Comparison of ENCODE assay signal across 26 cellular contexts in the genomic region with DNA sequence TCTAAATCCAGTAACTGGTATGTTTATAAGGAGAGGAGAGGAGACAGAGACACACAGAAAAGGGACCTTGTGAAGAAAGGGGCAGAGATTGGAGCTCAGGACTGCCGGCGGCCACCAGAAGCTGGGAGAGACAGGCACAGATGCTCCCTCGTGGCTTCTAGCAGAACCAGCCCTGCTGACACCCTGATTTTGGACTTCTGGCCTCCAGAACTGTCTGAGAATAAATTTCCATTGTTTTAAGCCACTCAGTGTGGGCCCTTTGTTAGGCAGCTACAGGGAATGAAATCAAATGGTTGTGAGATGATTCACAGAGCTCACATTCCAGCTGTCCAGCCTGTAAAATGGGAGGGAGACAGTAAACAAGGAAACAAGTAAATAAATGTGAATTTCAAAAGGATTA. TPM values are rescaled to one million over a fixed set of nuclear protein-coding genes. Genes with fewer than 3 reads are reported as not detected.
"Had no signal": no experiment of that assay in that cellular context is flagged by ENCODE, and none has a peak within 500 bp of the region (broad histone marks: within the 10 kb centered on the region; RNA-seq: fewer than 3 reads in every experiment).

No MANE protein-coding gene starts in this region.

- H3K4me1 ChIP-seq: psoas muscle, tibial artery had no signal

- H3K27me3 Mint-ChIP-seq: activated T-cell treated with anti-CD3 and anti-CD28 coated beads, Interleukin-2, amount 50 U/mL, for 24 hours had no signal

- H3K36me3 Mint-ChIP-seq: activated naive CD8-positive, alpha-beta T cell had no signal

- H3K36me3 ChIP-seq: tibial artery had no signal

- H3K27me3 ChIP-seq: tibial artery had no signal

- H3K4me1 Mint-ChIP-seq: WTC11 had no signal

- ATAC-seq: left ventricle myocardium superior; psoas muscle; right cardiac atrium; stimulated activated naive CD8-positive, alpha-beta T cell treated with anti-CD3 and anti-CD28 coated beads, Interleukin-15, Interleukin-2, amounts not matched to agents 100 U/mL and 50 U/mL, for 24 hours; WTC11 had no signal

- H3K27ac ChIP-seq: coronary artery, psoas muscle, tibial artery had no signal

- H3K27ac Mint-ChIP-seq: activated naive CD8-positive, alpha-beta T cell; activated T-cell treated with anti-CD3 and anti-CD28 coated beads, Interleukin-2, amount 50 U/mL, for 24 hours; activated T-helper 2 cell treated with anti-CD3 and anti-CD28 coated beads, Interferon-gamma antibody, Interleukin-2, Interleukin-4, amounts not matched to agents 10 μg/mL and 5 μg/mL and 100 μg/mL, durations not matched to agents 14 hours and 24 hours and 36 hours; T-helper 1 cell treated with Interleukin-12 subunit alpha and Interleukin-12 subunit beta and Interleukin-4 antibody, amounts not matched to agents 30 μg/mL and 1 μg/mL, for 36 hours; WTC11 had no signal

- DNase-seq: activated CD4-positive, alpha-beta T cell treated with anti-CD3 and anti-CD28 coated beads, Interleukin-2, amount 50 U/mL, for 4 hours; activated CD8-positive, alpha-beta memory T cell treated with anti-CD3 and anti-CD28 coated beads for 24 hours; activated CD8-positive, alpha-beta memory T cell treated with anti-CD3 and anti-CD28 coated beads, Interleukin-2, amount 50 U/mL, for 4 hours; activated naive CD4-positive, alpha-beta T cell; activated T-cell treated with anti-CD3 and anti-CD28 coated beads, Interleukin-2, amount 50 U/mL, for 24 hours; cerebellar nuclear complex; hippocampal formation; left ventricle myocardium superior; mammary epithelial cell; psoas muscle; right cardiac atrium; stimulated activated CD4-positive, alpha-beta T cell treated with anti-CD3 and anti-CD28 coated beads, Interleukin-12 subunit alpha, Interleukin-12 subunit beta, amount 100 ng/mL, for 4 hours; stimulated activated CD4-positive, alpha-beta T cell treated with anti-CD3 and anti-CD28 coated beads, Interleukin-4, amount 100 ng/mL, for 4 hours; stimulated activated naive CD8-positive, alpha-beta T cell treated with anti-CD3 and anti-CD28 coated beads, Interleukin-15, Interleukin-2, amounts not matched to agents 100 U/mL and 50 U/mL, for 24 hours; T1000; tibial artery had no signal

- H3K4me3 ChIP-seq: coronary artery, psoas muscle, tibial artery had no signal

- H3K9me3 ChIP-seq: psoas muscle had no signal

- H3K4me3 Mint-ChIP-seq: activated naive CD8-positive, alpha-beta T cell; activated T-cell treated with anti-CD3 and anti-CD28 coated beads, Interleukin-2, amount 50 U/mL, for 24 hours; T-helper 1 cell treated with Interleukin-12 subunit alpha and Interleukin-12 subunit beta and Interleukin-4 antibody, amounts not matched to agents 30 μg/mL and 1 μg/mL, for 36 hours; WTC11 had no signal

RNA-seq across cellular contexts. Expression of a gene that starts 47.6 kb away (rescaled TPM):
- total RNA-seq: activated T-helper 2 cell treated with anti-CD3 and anti-CD28 coated beads, Interferon-gamma antibody, Interleukin-2, Interleukin-4, amounts not matched to agents 10 μg/mL and 5 μg/mL and 100 μg/mL, durations not matched to agents 14 hours and 24 hours and 36 hours; bronchial epithelial cell; epithelial cell of proximal tubule; fibroblast of villous mesenchyme; mammary epithelial cell; myocyte; osteocyte; WTC11 had no signal
- polyA plus RNA-seq: mammary epithelial cell had no signal
